In the genomic region with DNA sequence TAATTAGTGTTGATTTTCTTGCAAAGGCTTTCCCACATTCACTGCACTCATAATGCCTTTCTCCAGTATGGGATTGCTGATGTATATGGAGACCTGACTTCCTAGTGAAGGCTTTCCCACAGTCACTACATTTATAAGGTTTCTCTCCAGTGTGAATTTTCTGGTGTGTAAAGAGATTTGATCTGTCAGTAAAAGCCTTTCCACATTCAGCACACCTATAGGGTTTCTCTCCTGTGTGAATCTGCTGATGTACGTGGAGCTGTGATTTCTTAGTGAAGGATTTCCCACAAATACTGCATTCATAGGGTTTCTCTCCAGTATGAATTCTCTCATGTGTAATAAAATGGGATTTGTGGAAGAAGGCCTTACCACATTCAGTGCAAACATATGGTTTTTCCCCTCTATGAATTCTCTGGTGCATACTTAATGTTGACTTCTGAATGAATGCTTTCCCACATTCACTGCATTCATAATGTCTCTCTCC, we compare ENCODE assay signal across 1 cellular context.
TF ChIP-seq lines count a peak whose summit lies in the region.

No MANE protein-coding gene starts in this region.

TF ChIP-seq in K562, 482 proteins besides CTCF, POLR2A, EP300 and RAD21 (continued from another document):
- TF ChIP-seq, protein P1, sequence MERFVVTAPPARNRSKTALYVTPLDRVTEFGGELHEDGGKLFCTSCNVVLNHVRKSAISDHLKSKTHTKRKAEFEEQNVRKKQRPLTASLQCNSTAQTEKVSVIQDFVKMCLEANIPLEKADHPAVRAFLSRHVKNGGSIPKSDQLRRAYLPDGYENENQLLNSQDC (CRISPR knock-in tag; IDR thresholded peaks at IDR 0.05) = no peak
- TF ChIP-seq, protein P2, sequence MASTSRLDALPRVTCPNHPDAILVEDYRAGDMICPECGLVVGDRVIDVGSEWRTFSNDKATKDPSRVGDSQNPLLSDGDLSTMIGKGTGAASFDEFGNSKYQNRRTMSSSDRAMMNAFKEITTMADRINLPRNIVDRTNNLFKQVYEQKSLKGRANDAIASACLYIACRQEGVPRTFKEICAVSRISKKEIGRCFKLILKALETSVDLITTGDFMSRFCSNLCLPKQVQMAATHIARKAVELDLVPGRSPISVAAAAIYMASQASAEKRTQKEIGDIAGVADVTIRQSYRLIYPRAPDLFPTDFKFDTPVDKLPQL (IDR thresholded peaks at IDR 0.05; ENCODE audit: extremely low read depth, insufficient read length) = no peak
- TF ChIP-seq ZNF274 (IDR thresholded peaks at IDR 0.05; ENCODE audit: borderline replicate concordance, low read depth, low read length) (peak; percentile 92), CBX3 (IDR thresholded peaks at IDR 0.05; ENCODE audit: borderline replicate concordance in 1 of 2, low read length in 2 of 2) (peak in 1 of 2 experiments; percentile 65; a peak in 2 of 3 replicates), SOX6 (IDR thresholded peaks at IDR 0.05) (peak; percentile 22; the same call in 1 of the 2 replicates), HDAC2 (IDR thresholded peaks at IDR 0.05) (no peak), HOXB6 (CRISPR knock-in tag; IDR thresholded peaks at IDR 0.05; ENCODE audit: borderline replicate concordance) (no peak), SMAD2 (IDR thresholded peaks at IDR 0.05; ENCODE audit: low read depth, low read length) (no peak), HMGN3 (IDR thresholded peaks at IDR 0.05; ENCODE audit: borderline replicate concordance, extremely low read depth, insufficient read length, low read depth, low read length) (no peak), SAP30 (IDR thresholded peaks at IDR 0.05; ENCODE audit: borderline replicate concordance, insufficient read depth, low read depth, low read length, poor library complexity, severe bottlenecking) (no peak), XRCC3 (IDR thresholded peaks at IDR 0.05) (peak; percentile 91), ZNF785 (CRISPR knock-in tag; IDR thresholded peaks at IDR 0.05) (no peak), TRIM28 (IDR thresholded peaks at IDR 0.05) (peak; percentile 96), JUNB (CRISPR knock-in tag; conservative IDR thresholded peaks at IDR 0.05) (no peak)
- TF ChIP-seq, protein P3, sequence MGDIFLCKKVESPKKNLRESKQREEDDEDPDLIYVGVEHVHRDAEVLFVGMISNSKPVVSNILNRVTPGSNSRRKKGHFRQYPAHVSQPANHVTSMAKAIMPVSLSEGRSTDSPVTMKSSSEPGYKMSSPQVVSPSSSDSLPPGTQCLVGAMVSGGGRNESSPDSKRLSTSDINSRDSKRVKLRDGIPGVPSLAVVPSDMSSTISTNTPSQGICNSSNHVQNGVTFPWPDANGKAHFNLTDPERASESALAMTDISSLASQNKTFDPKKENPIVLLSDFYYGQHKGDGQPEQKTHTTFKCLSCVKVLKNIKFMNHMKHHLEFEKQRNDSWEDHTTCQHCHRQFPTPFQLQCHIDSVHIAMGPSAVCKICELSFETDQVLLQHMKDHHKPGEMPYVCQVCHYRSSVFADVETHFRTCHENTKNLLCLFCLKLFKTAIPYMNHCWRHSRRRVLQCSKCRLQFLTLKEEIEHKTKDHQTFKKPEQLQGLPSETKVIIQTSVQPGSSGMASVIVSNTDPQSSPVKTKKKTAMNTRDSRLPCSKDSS (IDR thresholded peaks at IDR 0.05; ENCODE audit: low read depth, partially characterized antibody) = peak; percentile 75
- TF ChIP-seq, protein P4, sequence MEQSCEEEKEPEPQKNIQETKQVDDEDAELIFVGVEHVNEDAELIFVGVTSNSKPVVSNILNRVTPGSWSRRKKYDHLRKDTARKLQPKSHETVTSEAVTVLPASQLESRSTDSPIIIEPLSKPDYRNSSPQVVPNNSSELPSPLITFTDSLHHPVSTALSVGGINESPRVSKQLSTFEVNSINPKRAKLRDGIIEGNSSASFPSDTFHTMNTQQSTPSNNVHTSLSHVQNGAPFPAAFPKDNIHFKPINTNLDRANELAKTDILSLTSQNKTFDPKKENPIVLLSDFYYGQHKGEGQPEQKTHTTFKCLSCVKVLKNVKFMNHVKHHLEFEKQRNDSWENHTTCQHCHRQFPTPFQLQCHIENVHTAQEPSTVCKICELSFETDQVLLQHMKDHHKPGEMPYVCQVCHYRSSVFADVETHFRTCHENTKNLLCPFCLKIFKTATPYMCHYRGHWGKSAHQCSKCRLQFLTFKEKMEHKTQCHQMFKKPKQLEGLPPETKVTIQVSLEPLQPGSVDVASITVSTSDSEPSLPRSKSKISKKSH (CRISPR knock-in tag; IDR thresholded peaks at IDR 0.05) = 0 out of 2 replicates have a peak, but pooled peaks have one; percentile 51
